21 cellular contexts compared by ENCODE assay signal in genomic region chr6:130034815-130035146, GRCh38. TPM values are rescaled to one million over a fixed set of nuclear protein-coding genes. Genes with fewer than 3 reads are reported as not detected.
DNase-seq lines count a peak whose midpoint lies in the region; ATAC-seq and TF ChIP-seq lines count a peak whose summit lies in the region.
"Had no signal": no experiment of that assay in that cellular context is flagged by ENCODE, and none has a peak within 500 bp of the region (broad histone marks: within the 10 kb centered on the region; RNA-seq: fewer than 3 reads in every experiment).

No MANE protein-coding gene starts in this region.

- H3K4me3 ChIP-seq in spleen, result no peak overlapping the region
- H3K4me3 ChIP-seq: GM12878, lower lobe of right lung, tibial artery had no signal

- peak overlapping the region; percentile 15 for H3K4me3 Mint-ChIP-seq in T-helper 1 cell treated with Interleukin-12 subunit alpha and Interleukin-12 subunit beta and Interleukin-4 antibody, amounts not matched to agents 30 μg/mL and 1 μg/mL, for 36 hours
- H3K4me3 Mint-ChIP-seq in HFFc6, result peak overlapping the region; percentile 61; the same call in 1 of the 2 replicates
- H3K4me3 Mint-ChIP-seq in activated naive CD8-positive, alpha-beta T cell treated with anti-CD3 and anti-CD28 coated beads, Interleukin-2, amount 10 ng/mL, durations not matched to agents 7 days and 5 days, result peak overlapping the region; percentile 55

- no peaks in the 10 kb centered on the region for H3K9me3 Mint-ChIP-seq in T-helper 1 cell treated with Interleukin-12 subunit alpha and Interleukin-12 subunit beta and Interleukin-4 antibody, amounts not matched to agents 30 μg/mL and 1 μg/mL, for 36 hours
- H3K9me3 Mint-ChIP-seq in HFFc6, result no peaks in the 10 kb centered on the region
- H3K9me3 Mint-ChIP-seq in activated naive CD8-positive, alpha-beta T cell treated with anti-CD3 and anti-CD28 coated beads, Interleukin-2, amount 10 ng/mL, durations not matched to agents 7 days and 5 days, result no peaks in the 10 kb centered on the region
- H3K9me3 Mint-ChIP-seq: naive thymus-derived CD8-positive, alpha-beta T cell had no signal

- no peaks in the 10 kb centered on the region for H3K9me3 ChIP-seq in spleen
- H3K9me3 ChIP-seq: lower lobe of right lung, tibial artery had no signal

- no peaks in the 10 kb centered on the region for H3K27me3 ChIP-seq in spleen (replicated peaks in 1 of 7)
- H3K27me3 ChIP-seq: tibial artery had no signal

- peaks cover 22% of the 10 kb centered on the region for H3K36me3 Mint-ChIP-seq in T-helper 1 cell treated with Interleukin-12 subunit alpha and Interleukin-12 subunit beta and Interleukin-4 antibody, amounts not matched to agents 30 μg/mL and 1 μg/mL, for 36 hours (ENCODE audit: low read depth)
- no peaks in the 10 kb centered on the region for H3K36me3 Mint-ChIP-seq in HFFc6 (ENCODE audit: low read depth)
- peaks cover 40% of the 10 kb centered on the region for H3K36me3 Mint-ChIP-seq in activated naive CD8-positive, alpha-beta T cell treated with anti-CD3 and anti-CD28 coated beads, Interleukin-2, amount 10 ng/mL, durations not matched to agents 7 days and 5 days

- peaks cover 6 to 63% (median 11%) of the 10 kb centered on the region in 6 donors for H3K4me1 ChIP-seq in spleen
- H3K4me1 ChIP-seq: lower lobe of right lung, tibial artery had no signal

- POLR2A ChIA-PET in activated naive CD8-positive, alpha-beta T cell treated with anti-CD3 and anti-CD28 coated beads, Interleukin-2, amount 10 ng/mL, durations not matched to agents 7 days and 5 days (lab: Charles Lee), result no interaction called here

- peaks cover 32% of the 10 kb centered on the region for H3K4me1 Mint-ChIP-seq in T-helper 1 cell treated with Interleukin-12 subunit alpha and Interleukin-12 subunit beta and Interleukin-4 antibody, amounts not matched to agents 30 μg/mL and 1 μg/mL, for 36 hours (ENCODE audit: low read depth)
- peaks cover 29% of the 10 kb centered on the region for H3K4me1 Mint-ChIP-seq in HFFc6 (ENCODE audit: low read depth)
- H3K4me1 Mint-ChIP-seq in activated naive CD8-positive, alpha-beta T cell treated with anti-CD3 and anti-CD28 coated beads, Interleukin-2, amount 10 ng/mL, durations not matched to agents 7 days and 5 days, result peaks cover 36% of the 10 kb centered on the region

- ATAC-seq in activated naive CD8-positive, alpha-beta T cell treated with anti-CD3 and anti-CD28 coated beads, Interleukin-2, amount 10 ng/mL, durations not matched to agents 7 days and 5 days (ENCODE audit: low read depth), result no peak
- no peak for ATAC-seq in GM21390 (IDR thresholded peaks at IDR 0.05; ENCODE audit: unreplicated experiment)
- ATAC-seq in sciatic nerve, result no peak
- ATAC-seq: lower lobe of right lung; naive thymus-derived CD8-positive, alpha-beta T cell had no signal

- 76 to 80% (median 79%) methylated on average over 7 of the region's 7 CpGs for WGBS in spleen, 5 donors

- no peak for TF ChIP-seq CTCF in HFFc6 (IDR thresholded peaks at IDR 0.05)
- no peak for TF ChIP-seq CTCF in spleen (IDR thresholded peaks at IDR 0.05 in 8 of 11, conservative IDR thresholded peaks at IDR 0.05 in 3 of 11)

- DNase-seq in T-helper 1 cell (no peak), HFFc6 (no peak), occipital lobe (lab: John Stamatoyannopoulos, UW) (peak; percentile 4), spleen (no peak), sciatic nerve (ENCODE audit: low spot score) (no peak)
- DNase-seq in activated naive CD8-positive, alpha-beta T cell treated with anti-CD3 and anti-CD28 coated beads, Interleukin-2, amount 10 ng/mL, durations not matched to agents 7 days and 5 days, result no peak
- DNase-seq: activated CD4-positive, alpha-beta T cell treated with anti-CD3 and anti-CD28 coated beads, Interleukin-2, amount 50 U/mL, for 1 hour; aorta; GDM1; Karpas-422; lower lobe of right lung; naive thymus-derived CD8-positive, alpha-beta T cell; NCI-H1105; NCI-H2171; NCI-H69; SIG-M5; tibial artery had no signal

- peaks cover 0 to 18% (median 1%) of the 10 kb centered on the region in 6 donors for H3K36me3 ChIP-seq in spleen
- H3K36me3 ChIP-seq: lower lobe of right lung, tibial artery had no signal

- intact Hi-C loops in spleen (cut with DNase I; ENCODE audit: low total_unique reads) (no loop called here), sciatic nerve (cut with DNase I) (no loop called here)

- H3K27me3 Mint-ChIP-seq in T-helper 1 cell treated with Interleukin-12 subunit alpha and Interleukin-12 subunit beta and Interleukin-4 antibody, amounts not matched to agents 30 μg/mL and 1 μg/mL, for 36 hours (ENCODE audit: low read depth), result no peaks in the 10 kb centered on the region
- no peaks in the 10 kb centered on the region for H3K27me3 Mint-ChIP-seq in HFFc6 (ENCODE audit: insufficient read depth)
- no peaks in the 10 kb centered on the region for H3K27me3 Mint-ChIP-seq in activated naive CD8-positive, alpha-beta T cell treated with anti-CD3 and anti-CD28 coated beads, Interleukin-2, amount 10 ng/mL, durations not matched to agents 7 days and 5 days
- H3K27me3 Mint-ChIP-seq: naive thymus-derived CD8-positive, alpha-beta T cell; progenitor cell of endocrine pancreas had no signal

- H3K27ac ChIP-seq in spleen, result peak overlapping the region in 1 of 8 donors; percentile 57
- H3K27ac ChIP-seq: lower lobe of right lung, tibial artery had no signal

- no peak for TF ChIP-seq POLR2A in spleen (IDR thresholded peaks at IDR 0.05)

- peak overlapping the region; percentile 23 for H3K27ac Mint-ChIP-seq in T-helper 1 cell treated with Interleukin-12 subunit alpha and Interleukin-12 subunit beta and Interleukin-4 antibody, amounts not matched to agents 30 μg/mL and 1 μg/mL, for 36 hours
- no peak overlapping the region; the same call in 1 of the 2 replicates for H3K27ac Mint-ChIP-seq in HFFc6
- H3K27ac Mint-ChIP-seq in activated naive CD8-positive, alpha-beta T cell treated with anti-CD3 and anti-CD28 coated beads, Interleukin-2, amount 10 ng/mL, durations not matched to agents 7 days and 5 days, result peak overlapping the region; percentile 83
- H3K27ac Mint-ChIP-seq: progenitor cell of endocrine pancreas had no signal

RNA-seq across cellular contexts. Expression of gene L3MBTL3, which starts 16.4 kb away (rescaled TPM):
- 1 to 10 TPM; 7.4 to 8.8 (median 8.2) TPM for total RNA-seq in HFFc6 (2021; fragmentation: NEBNext Ultra II Directional; extraction: Animal tissue kit (Norgen Biotek cat#: 25700))
- total RNA-seq in activated naive CD8-positive, alpha-beta T cell treated with anti-CD3 and anti-CD28 coated beads, Interleukin-2, amount 10 ng/mL, durations not matched to agents 7 days and 5 days, result 10 to 100 TPM; 35.5 to 39.7 TPM
- total RNA-seq in occipital lobe (38.8 TPM), spleen (10 to 100 TPM; 16.1 to 45.6 (median 38.2) TPM), sciatic nerve (24.2 TPM)
- 10 to 100 TPM in 1 of 3 donors, 1 to 10 TPM in 2; 7.0 to 15.0 (median 7.5) TPM for polyA plus RNA-seq in spleen
